In genomic region chr11:13318498-13319295, GRCh38 we compare ENCODE assay signal across 9 cellular contexts. TPM values are rescaled to one million over a fixed set of nuclear protein-coding genes. Genes with fewer than 3 reads are reported as not detected.
A peak's percentile ranks its signal among the peaks of the same experiment; 100 is the strongest.
DNase-seq lines count a peak whose midpoint lies in the region; ATAC-seq and TF ChIP-seq lines count a peak whose summit lies in the region.
"Had no signal": no experiment of that assay in that cellular context is flagged by ENCODE, and none has a peak within 500 bp of the region (broad histone marks: within the 10 kb centered on the region; RNA-seq: fewer than 3 reads in every experiment).

No MANE protein-coding gene starts in this region.

- intact Hi-C loops in IMR-90 (cut with micrococcal nuclease) (no loop called here), mucosa of descending colon (cut with DNase I, micrococcal nuclease) (no loop called here)

- H3K4me2 ChIP-seq in IMR-90 (ENCODE audit: low read depth, low read length) = peak overlapping the region; percentile 32; the same call in 1 of the 2 replicates

- H3K9ac ChIP-seq in IMR-90 (ENCODE audit: low read depth, low read length) = no peak overlapping the region

- H2BK5ac ChIP-seq in IMR-90 (ENCODE audit: low read depth, low read length, poor library complexity, severe bottlenecking) = no peak overlapping the region

- no peak overlapping the region for H2BK20ac ChIP-seq in IMR-90 (ENCODE audit: low read depth, low read length)

- no peak for TF ChIP-seq RAD21 in IMR-90 (IDR thresholded peaks at IDR 0.05; ENCODE audit: low read length)

- H3K14ac ChIP-seq in IMR-90 (replicated peaks; ENCODE audit: low read depth, low read length) = 0 out of 2 replicates have a peak overlapping the region, but pooled peaks have one; percentile 23

- no peak overlapping the region for H2AFZ ChIP-seq in IMR-90 (replicated peaks; ENCODE audit: low read length, poor library complexity)

- no peak for DNase-seq in IMR-90
- peak in 1 of 3 donors; percentile 48 for DNase-seq in mucosa of descending colon
- no peak for DNase-seq in activated CD4-positive, CD25-positive, alpha-beta regulatory T cell (lab: John Stamatoyannopoulos, UW)
- no peak for DNase-seq in H7
- DNase-seq in SKM-1 (lab: John Stamatoyannopoulos, UW; ENCODE audit: unreplicated experiment) = no peak
- no peak for DNase-seq in AML-193 (lab: John Stamatoyannopoulos, UW)
- DNase-seq: stimulated activated naive CD4-positive, alpha-beta T cell had no signal

- H2BK120ac ChIP-seq in IMR-90 (ENCODE audit: low read depth, low read length) = no peak overlapping the region

- H3K18ac ChIP-seq in IMR-90 (ENCODE audit: low read depth, low read length) = no peak overlapping the region

- no peak overlapping the region for H4K5ac ChIP-seq in IMR-90 (ENCODE audit: low read depth, low read length)

- dilution Hi-C loops in IMR-90 (cut with HindIII; ENCODE audit: low sequenced_read_pairs, unreplicated experiment) = no loop called here

- no peak overlapping the region for H4K91ac ChIP-seq in IMR-90 (ENCODE audit: insufficient read depth, low read depth, low read length)

- H3K27ac ChIP-seq in IMR-90 (ENCODE audit: insufficient read depth, low read length) = no peak overlapping the region

- H3K9me1 ChIP-seq in IMR-90 (ENCODE audit: insufficient read depth, low read length) = peaks cover 31% of the 10 kb centered on the region

- no peak for TF ChIP-seq CTCF in IMR-90 (conservative IDR thresholded peaks at IDR 0.05; ENCODE audit: low read depth, low read length)
- no peak for TF ChIP-seq CTCF in mucosa of descending colon (IDR thresholded peaks at IDR 0.05)

- no peaks in the 10 kb centered on the region for H3K36me3 ChIP-seq in IMR-90 (ENCODE audit: control insufficient read depth, insufficient read depth, low read length)
- no peaks in the 10 kb centered on the region for H3K36me3 ChIP-seq in mucosa of descending colon (ENCODE audit: low read depth)
- H3K36me3 ChIP-seq in H7 (replicated peaks; ENCODE audit: control insufficient read depth, insufficient read depth, low read length) = no peaks in the 10 kb centered on the region

- CTCF ChIA-PET in IMR-90 (lab: Yijun Ruan, JAX) = interaction anchor here (1.9 to 2.5 kb wide), 2 partner anchors 16 to 17 kb away, joined by 5 to 13 read pairs; no protein-coding TSS in a partner anchor

- H2AK9ac ChIP-seq in IMR-90 (replicated peaks; ENCODE audit: low read depth, low read length, poor library complexity) = no peak overlapping the region

- ATAC-seq in GM18861 (IDR thresholded peaks at IDR 0.05; ENCODE audit: unreplicated experiment) (peak; percentile 60), GM21619 (IDR thresholded peaks at IDR 0.05; ENCODE audit: unreplicated experiment) (peak; percentile 68), IMR-90 (ENCODE audit: low read depth) (no peak), mucosa of descending colon (peak; percentile 89)

- no peaks in the 10 kb centered on the region for H3K9me3 ChIP-seq in IMR-90 (ENCODE audit: control insufficient read depth, insufficient read depth, low read length)
- no peaks in the 10 kb centered on the region for H3K9me3 ChIP-seq in mucosa of descending colon

- peaks cover 31 to 84% of the 10 kb centered on the region in 2 experiments for H3K79me1 ChIP-seq in IMR-90 (ENCODE audit: low read depth in 1 of 2, low read length in 2 of 2)

- H3K4me1 ChIP-seq in IMR-90 (ENCODE audit: control insufficient read depth, insufficient read depth, low read length) (peaks cover 4% of the 10 kb centered on the region), mucosa of descending colon (ENCODE audit: low read depth) (peaks cover 14% of the 10 kb centered on the region)

- in situ Hi-C loops in IMR-90 (cut with MboI; ENCODE audit: low sequenced_read_pairs) = no loop called here

- WGBS in IMR-90 (ENCODE audit: extremely low coverage in 2 of 2, insufficient read length in 1 of 2), 2 experiments = no CpG with 5 or more reads among the region's 2 CpGs

- no peak overlapping the region for H2BK15ac ChIP-seq in IMR-90 (ENCODE audit: low read depth, low read length)

- no peaks in the 10 kb centered on the region for H3K27me3 ChIP-seq in IMR-90 (ENCODE audit: control insufficient read depth, insufficient read depth, low read length)
- H3K27me3 ChIP-seq in H7 (ENCODE audit: control insufficient read depth, insufficient read depth, low read length) = no peaks in the 10 kb centered on the region

- no peak for TF ChIP-seq POLR2A in IMR-90 (IDR thresholded peaks at IDR 0.05; ENCODE audit: low read depth, low read length)

- BruUV-seq in IMR-90 (replicated peaks; lab: Mats Ljungman, UMichigan) = no TSS peak

- peaks cover 18% of the 10 kb centered on the region for H4K20me1 ChIP-seq in IMR-90 (ENCODE audit: insufficient read depth, low read length)

- H2AK5ac ChIP-seq in IMR-90 (ENCODE audit: low read depth, low read length) = no peak overlapping the region

- POLR2A ChIA-PET in IMR-90 (lab: Charles Lee; ENCODE audit: unreplicated experiment) = no interaction called here

- H3K56ac ChIP-seq in IMR-90 (ENCODE audit: extremely low read depth, insufficient read depth, low read length) = no peak overlapping the region

- H3K4me3 ChIP-seq in IMR-90 (ENCODE audit: insufficient read depth, low read depth, low read length) (no peak overlapping the region), mucosa of descending colon (no peak overlapping the region), H7 (ENCODE audit: insufficient read depth, low read depth, low read length) (no peak overlapping the region)

- 0 out of 2 replicates have a peak overlapping the region, but pooled peaks have one; percentile 56 for H3K23ac ChIP-seq in IMR-90 (ENCODE audit: low read depth, low read length)

- no peak overlapping the region for H3K4ac ChIP-seq in IMR-90 (ENCODE audit: low read depth, low read length)

- H4K8ac ChIP-seq in IMR-90 (ENCODE audit: low read depth in 2 of 2, low read length in 2 of 2) = no peak overlapping the region

TF ChIP-seq in IMR-90, 13 proteins besides CTCF, POLR2A, EP300 and RAD21:
- TF ChIP-seq MAZ (IDR thresholded peaks at IDR 0.05; ENCODE audit: borderline replicate concordance, low read depth, low read length) = no peak
- TF ChIP-seq SMC3 (IDR thresholded peaks at IDR 0.05; ENCODE audit: low read depth, low read length) = no peak
- no peak for TF ChIP-seq FOS (IDR thresholded peaks at IDR 0.05; ENCODE audit: low read depth, low read length)
- TF ChIP-seq RFX5 (IDR thresholded peaks at IDR 0.05; ENCODE audit: low read depth, low read length) = no peak
- TF ChIP-seq NFE2L2 (IDR thresholded peaks at IDR 0.05; ENCODE audit: low read depth, low read length) = no peak
TF ChIP-seq in IMR-90: peak in this region for 0.

RNA-seq across cellular contexts. Expression of gene BMAL1, which starts 41.1 kb away (rescaled TPM):
- 9.9 and 13.1 TPM in 2 replicates for total RNA-seq in IMR-90 (2012; rRNA removed)
- polyA plus RNA-seq in IMR-90 (2012; rRNA removed) = 7.5 and 8.8 TPM in 2 replicates
- polyA plus RNA-seq in IMR-90 (2012; cell fraction: cytosol; rRNA removed) = 3.2 and 7.1 TPM in 2 replicates
- 7.6 and 22.8 TPM in 2 replicates for polyA plus RNA-seq in IMR-90 (2012; cell fraction: nucleus; rRNA removed; ENCODE audit: low replicate concordance)
- 10 to 100 TPM; 26.6 to 40.1 (median 29.8) TPM for total RNA-seq in mucosa of descending colon
- total RNA-seq in H7 (2014; rRNA removed; shearing (Covaris generic)) = 3.8 and 5.0 TPM in 2 replicates
